ENCODE assay signal across 7 cellular contexts in genomic region chr12:7932599-7933240, GRCh38. TPM values are rescaled to one million over a fixed set of nuclear protein-coding genes. Genes with fewer than 3 reads are reported as not detected.
A peak's percentile ranks its signal among the peaks of the same experiment; 100 is the strongest.
DNase-seq lines count a peak whose midpoint lies in the region; ATAC-seq and TF ChIP-seq lines count a peak whose summit lies in the region.
"Not testable (repeated sequence)": the region's sequence is repeated elsewhere in the genome, so short reads cannot be mapped to it uniquely, and the experiment has no call there.

No MANE protein-coding gene starts in this region.

- H3K27me3 Mint-ChIP-seq in Caco-2 (ENCODE audit: insufficient read depth, unreplicated experiment); glutamatergic neuron (ENCODE audit: unreplicated experiment): not testable (repeated sequence)

- peak overlapping the region in 1 of 2 experiments; percentile 54 for H2BK12ac ChIP-seq in mesenchymal stem cell (ENCODE audit: low read length in 2 of 2)

- not testable (repeated sequence) for BruUV-seq in Caco-2 (replicated peaks; lab: Mats Ljungman, UMichigan); Panc1 (replicated peaks; lab: Mats Ljungman, UMichigan)

- H3K9ac ChIP-seq in colonic mucosa (ENCODE audit: low read depth in 2 of 2, low read length in 2 of 2): not testable (repeated sequence)
- peak overlapping the region; percentile 99 for H3K9ac ChIP-seq in mesenchymal stem cell (ENCODE audit: low read length)

- not testable (repeated sequence) for H3K36me3 Mint-ChIP-seq in Caco-2 (ENCODE audit: insufficient read depth, unreplicated experiment); glutamatergic neuron (ENCODE audit: unreplicated experiment)

- not testable (repeated sequence) for H3K9me3 ChIP-seq in Caco-2; Panc1 (ENCODE audit: control insufficient read depth, insufficient read depth, low read depth, low read length); colonic mucosa; mesenchymal stem cell (ENCODE audit: control insufficient read depth, low read length); psoas muscle

- peaks cover 45% of the 10 kb centered on the region for H3K4me1 ChIP-seq in Caco-2
- H3K4me1 ChIP-seq in Panc1 (ENCODE audit: control insufficient read depth, insufficient read depth, low read length); colonic mucosa; mesenchymal stem cell (ENCODE audit: control insufficient read depth, insufficient read depth, low read depth, low read length); psoas muscle: not testable (repeated sequence)

- H3K36me3 ChIP-seq in Caco-2 (ENCODE audit: control insufficient read depth, insufficient read depth, low read length) (peaks cover 11% of the 10 kb centered on the region; the same call in 1 of the 2 replicates), mesenchymal stem cell (ENCODE audit: control insufficient read depth in 1 of 2, insufficient read depth in 2 of 2, low read depth in 1 of 2, low read length in 2 of 2) (peaks cover 38 to 69% of the 10 kb centered on the region in 2 experiments), psoas muscle (ENCODE audit: insufficient read depth in 1 of 2, low read depth in 1 of 2) (peaks cover 0 to 44% of the 10 kb centered on the region in 2 donors)
- not testable (repeated sequence) for H3K36me3 ChIP-seq in Panc1 (ENCODE audit: control insufficient read depth, insufficient read depth, low read length); colonic mucosa

- H2AK5ac ChIP-seq in mesenchymal stem cell (ENCODE audit: low read length, severe bottlenecking): not testable (repeated sequence)

- H4K91ac ChIP-seq in mesenchymal stem cell (ENCODE audit: low read length): not testable (repeated sequence)

- peaks cover 20% of the 10 kb centered on the region for H3K79me1 ChIP-seq in mesenchymal stem cell (replicated peaks; ENCODE audit: low read length, poor library complexity, severe bottlenecking)

- H3K9me3 Mint-ChIP-seq in Caco-2 (ENCODE audit: unreplicated experiment); glutamatergic neuron (ENCODE audit: unreplicated experiment): not testable (repeated sequence)

- peak in 1 of 2 experiments; percentile 32 for DNase-seq in Caco-2
- DNase-seq in HEK293T (ENCODE audit: extremely low spot score); Panc1 (ENCODE audit: low read depth, low spot score); colonic mucosa; glutamatergic neuron; mesenchymal stem cell; psoas muscle: not testable (repeated sequence)

- in situ Hi-C loops in Panc1 (cut with HindIII; ENCODE audit: low pct_unique_long_range_greater_than_20kb, low sequenced_read_pairs): not testable (repeated sequence)

- H3K4ac ChIP-seq in mesenchymal stem cell (ENCODE audit: low read depth in 1 of 2, low read length in 2 of 2): not testable (repeated sequence)

- not testable (repeated sequence) for H3K14ac ChIP-seq in mesenchymal stem cell (ENCODE audit: low read length in 2 of 2)

- not testable (repeated sequence) for H3K23ac ChIP-seq in mesenchymal stem cell (ENCODE audit: low read length in 2 of 2)

- not testable (repeated sequence) for H2BK5ac ChIP-seq in mesenchymal stem cell (ENCODE audit: low read depth, low read length, poor library complexity, severe bottlenecking)

- not testable (repeated sequence) for H2AFZ ChIP-seq in mesenchymal stem cell (ENCODE audit: low read depth, low read length)

- POLR2A ChIA-PET in Caco-2 (lab: Charles Lee): interaction anchor here (0.6 to 8.2 kb wide), 9 partner anchors 8 to 73 kb away, joined by 3 to 749 read pairs (median 4); no protein-coding TSS in a partner anchor
- POLR2A ChIA-PET in HEK293T (lab: Yijun Ruan, JAX): interaction anchor here (1.0 to 6.2 kb wide), 5 partner anchors 28 to 101 kb away, joined by 3 to 43 read pairs (median 4); no protein-coding TSS in a partner anchor
- POLR2A ChIA-PET in Panc1 (lab: Charles Lee): not testable (repeated sequence)

- not testable (repeated sequence) for H3K18ac ChIP-seq in mesenchymal stem cell (ENCODE audit: low read depth in 1 of 2, low read length in 2 of 2)

- H3K4me3 ChIP-seq in Caco-2 (ENCODE audit: low read depth, low read length) (peak overlapping the region; percentile 76), colonic mucosa (peak overlapping the region; percentile 46), mesenchymal stem cell (ENCODE audit: insufficient read depth in 1 of 2, low read depth in 1 of 2, low read length in 2 of 2) (peak overlapping the region in 1 of 2 experiments; percentile 94), psoas muscle (peak overlapping the region; percentile 66)
- H3K4me3 ChIP-seq in Panc1 (ENCODE audit: low read depth in 2 of 2, low read length in 2 of 2): not testable (repeated sequence)

- 93% methylated on average over 11 of the region's 11 CpGs for WGBS in mesenchymal stem cell
- 69 to 75% (median 72%) methylated on average over 11 of the region's 11 CpGs for WGBS in psoas muscle, 3 donors

- H3K4me1 Mint-ChIP-seq in Caco-2 (ENCODE audit: low read depth, unreplicated experiment): peaks cover 29% of the 10 kb centered on the region
- not testable (repeated sequence) for H3K4me1 Mint-ChIP-seq in glutamatergic neuron (ENCODE audit: low read depth, unreplicated experiment)

- TF ChIP-seq CTCF in Caco-2 (IDR thresholded peaks at IDR 0.05; ENCODE audit: insufficient read depth in 1 of 2, low read depth in 1 of 2, low read length in 1 of 2, severe bottlenecking in 1 of 2, unreplicated experiment in 1 of 2); Panc1 (IDR thresholded peaks at IDR 0.05); colonic mucosa (IDR thresholded peaks at IDR 0.05); psoas muscle (IDR thresholded peaks at IDR 0.05): not testable (repeated sequence)
- peak; percentile 41 for TF ChIP-seq CTCF in glutamatergic neuron (IDR thresholded peaks at IDR 0.05; ENCODE audit: partially characterized antibody, unreplicated experiment)

- not testable (repeated sequence) for H3K27ac Mint-ChIP-seq in Caco-2 (ENCODE audit: unreplicated experiment); glutamatergic neuron (ENCODE audit: unreplicated experiment)

- not testable (repeated sequence) for H3K4me3 Mint-ChIP-seq in Caco-2 (ENCODE audit: unreplicated experiment); glutamatergic neuron (ENCODE audit: unreplicated experiment)

- H2BK15ac ChIP-seq in mesenchymal stem cell (ENCODE audit: low read depth, poor library complexity, severe bottlenecking): not testable (repeated sequence)

- not testable (repeated sequence) for H3K4me2 ChIP-seq in mesenchymal stem cell (ENCODE audit: low read length, poor library complexity, severe bottlenecking)

- intact Hi-C loops in Caco-2 (cut with micrococcal nuclease; ENCODE audit: unreplicated experiment) (loop anchor here (1.0 to 2.0 kb wide), 3 partner anchors 50 to 72 kb away; no protein-coding TSS in a partner anchor), colonic mucosa (cut with DNase I) (loop anchor here (2.0 kb wide), 1 partner anchor 62 kb away; no protein-coding TSS in a partner anchor), psoas muscle (cut with DNase I) (loop anchor here in 1 of 2 donors (5.0 kb wide), 1 partner anchor 60 kb away; no protein-coding TSS in a partner anchor)
- intact Hi-C loops in Panc1 (cut with micrococcal nuclease; ENCODE audit: unreplicated experiment): not testable (repeated sequence)

- H2BK120ac ChIP-seq in mesenchymal stem cell (ENCODE audit: low read depth, low read length): not testable (repeated sequence)

- H3K27ac ChIP-seq in Panc1 (ENCODE audit: low read length); colonic mucosa; mesenchymal stem cell (ENCODE audit: low read length, poor library complexity, severe bottlenecking); psoas muscle: not testable (repeated sequence)

- not testable (repeated sequence) for H4K8ac ChIP-seq in mesenchymal stem cell (ENCODE audit: low read length)

- CTCF ChIA-PET in Caco-2 (lab: Charles Lee): interaction anchor here (0.6 to 2.0 kb wide), 19 partner anchors 15 to 254 kb away, joined by 3 to 31 read pairs (median 6); no protein-coding TSS in a partner anchor
- CTCF ChIA-PET in HEK293T (lab: Yijun Ruan, JAX): interaction anchor here (0.5 to 2.9 kb wide), 18 partner anchors 10 to 289 kb away, joined by 3 to 23 read pairs (median 4); no protein-coding TSS in a partner anchor
- CTCF ChIA-PET in Panc1 (lab: Charles Lee): interaction anchor here (0.5 to 1.1 kb wide), 6 partner anchors 10 to 99 kb away, joined by 3 to 4 read pairs (median 4); no protein-coding TSS in a partner anchor

- ATAC-seq in Panc1: peak; percentile 58
- ATAC-seq in psoas muscle: not testable (repeated sequence)

- H3K27me3 ChIP-seq in Caco-2 (replicated peaks; ENCODE audit: control insufficient read depth, insufficient read depth, low read length); Panc1 (ENCODE audit: control insufficient read depth, insufficient read depth, low read length); colonic mucosa; mesenchymal stem cell (ENCODE audit: control insufficient read depth in 1 of 2, insufficient read depth in 1 of 2, low read length in 2 of 2); psoas muscle (ENCODE audit: insufficient read depth in 3 of 3, low read length in 2 of 3): not testable (repeated sequence)

RNA-seq across cellular contexts. Expression of gene SLC2A3, which starts 3.3 kb away (rescaled TPM):
- total RNA-seq in Caco-2 (2022) (2,966 and 3,303 TPM in 2 replicates), Panc1 (2021; ENCODE audit: unreplicated experiment) (0.51 TPM), colonic mucosa (10 to 100 TPM; 21.6 to 29.0 TPM), glutamatergic neuron (ENCODE audit: unreplicated experiment) (291 TPM), psoas muscle (10 to 100 TPM in 1 of 4 donors, 1 to 10 TPM in 3; 4.6 to 18.9 (median 6.9) TPM)
- polyA plus RNA-seq in Panc1 (2012; ENCODE audit: insufficient read length): 0.79 TPM
- polyA plus RNA-seq in mesenchymal stem cell (2013, experiment 1 of 2): 117 TPM
- polyA plus RNA-seq in mesenchymal stem cell (2013, experiment 2 of 2): 119 TPM
- polyA plus RNA-seq in psoas muscle: 1 to 10 TPM; 1.8 to 3.2 (median 1.9) TPM

Comparison
In these comparisons a context has a peak if more than half of its experiments do, and no peak if none do; other contexts are left out.
1. RNA of gene SLC2A3, which starts 3.3 kb away (total RNA-seq): 2,966 to 3,303 TPM in Caco-2; 291 TPM in glutamatergic neuron (single experiment), 21.6 to 29.0 TPM in colonic mucosa, 4.6 to 18.9 TPM in psoas muscle and 0.51 TPM in Panc1 (single experiment); every median in the first group is over 10 times any median in the second.